8 cellular contexts compared by ENCODE assay signal in the genomic region with DNA sequence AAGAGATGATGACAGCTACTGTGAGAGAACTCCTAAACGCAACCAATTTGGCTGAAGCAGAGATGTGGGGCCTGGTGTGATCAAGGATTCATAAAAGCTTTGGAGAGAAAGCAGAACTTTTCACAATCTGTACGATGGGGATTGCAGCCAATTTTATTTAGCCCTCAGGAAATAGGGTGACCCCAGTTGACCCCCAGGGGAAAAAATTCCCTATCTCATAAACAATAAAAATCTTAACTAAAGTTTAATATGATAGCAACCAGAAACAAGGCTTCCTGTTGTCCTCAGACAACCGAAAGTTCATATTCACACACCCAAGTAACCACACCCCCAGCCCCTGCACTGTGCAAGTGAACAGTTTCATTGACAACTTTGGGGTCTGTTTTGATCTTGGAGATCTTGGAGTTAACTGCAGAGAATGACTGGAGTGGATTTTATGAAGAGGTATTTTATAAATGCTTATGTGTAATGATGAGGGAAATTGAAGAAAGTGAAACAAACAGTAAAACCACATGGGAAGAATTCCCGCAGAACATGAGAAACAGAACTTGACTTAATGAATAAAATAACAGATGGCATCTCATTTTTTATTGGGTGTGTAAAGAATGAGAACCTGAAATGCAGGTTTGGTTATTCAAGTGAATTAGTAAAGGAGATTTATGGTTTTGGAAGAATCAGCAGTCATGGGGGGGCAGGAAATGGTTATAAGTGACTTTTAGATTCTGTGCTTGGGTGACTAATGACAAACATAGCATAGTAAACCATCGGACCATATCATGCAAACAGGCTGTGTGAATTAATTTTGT.
DNase-seq lines count a peak whose midpoint lies in the region; ATAC-seq and TF ChIP-seq lines count a peak whose summit lies in the region.

No MANE protein-coding gene starts in this region.

- POLR2A ChIA-PET in WTC11 (lab: Charles Lee): no interaction called here

- no peaks in the 10 kb centered on the region for H3K36me3 ChIP-seq in RWPE2 (ENCODE audit: low read depth)

- TF ChIP-seq CTCF in RWPE2 (IDR thresholded peaks at IDR 0.05; ENCODE audit: poor library complexity, severe bottlenecking) (no peak), WTC11 (IDR thresholded peaks at IDR 0.05) (no peak)

- H3K4me3 ChIP-seq in RWPE2 (ENCODE audit: severe bottlenecking): no peak overlapping the region

- peak; percentile 54 for ATAC-seq in GM18520 (IDR thresholded peaks at IDR 0.05; ENCODE audit: unreplicated experiment)
- peak; percentile 79 for ATAC-seq in HG03025 (IDR thresholded peaks at IDR 0.05; ENCODE audit: low FRiP score, unreplicated experiment)
- ATAC-seq in RWPE2 (ENCODE audit: low read depth): peak; percentile 71
- ATAC-seq in WTC11: no peak

- peaks cover 15% of the 10 kb centered on the region for H3K4me1 Mint-ChIP-seq in WTC11

- peaks cover 4% of the 10 kb centered on the region for H3K9me3 Mint-ChIP-seq in WTC11

- peaks cover 18% of the 10 kb centered on the region for H3K4me1 ChIP-seq in RWPE2 (ENCODE audit: insufficient read depth, poor library complexity, severe bottlenecking)

- H3K27me3 Mint-ChIP-seq in WTC11 (ENCODE audit: low read depth): no peaks in the 10 kb centered on the region

- H3K27ac ChIP-seq in RWPE2 (ENCODE audit: poor library complexity, severe bottlenecking): peak overlapping the region; percentile 84

- DNase-seq in A172 (ENCODE audit: low spot score): peak; percentile 74
- no peak for DNase-seq in RWPE2 (ENCODE audit: low spot score)
- peak; percentile 82 for DNase-seq in kidney tubule cell (ENCODE audit: low spot score)
- DNase-seq in WTC11 (ENCODE audit: low spot score): no peak
- no peak for DNase-seq in iPS-NIHi11 (ENCODE audit: low spot score)
- no peak for DNase-seq in hypothalamus (lab: John Stamatoyannopoulos, UW)

- no peak overlapping the region for H3K27ac Mint-ChIP-seq in WTC11

- H3K27me3 ChIP-seq in RWPE2 (ENCODE audit: insufficient read depth, poor library complexity, severe bottlenecking): no peaks in the 10 kb centered on the region

- no peaks in the 10 kb centered on the region for H3K9me3 ChIP-seq in RWPE2 (ENCODE audit: severe bottlenecking)

- H3K36me3 Mint-ChIP-seq in WTC11: no peaks in the 10 kb centered on the region

- H3K4me3 Mint-ChIP-seq in WTC11: no peak overlapping the region

- CTCF ChIA-PET in WTC11 (lab: Charles Lee): no interaction called here

TF ChIP-seq in WTC11, 78 proteins besides CTCF, POLR2A, EP300 and RAD21:
- TF ChIP-seq MXD4 (CRISPR knock-in tag; IDR thresholded peaks at IDR 0.05; ENCODE audit: borderline replicate concordance): no peak

Comparison
In these comparisons a context has a peak if more than half of its experiments do, and no peak if none do; other contexts are left out.
1. DNase-seq: peak in A172 (single experiment) and kidney tubule cell (single experiment); none in RWPE2 (single experiment), WTC11 (single experiment), iPS-NIHi11 (single experiment) and hypothalamus (0 of 51).